Comparison of ENCODE assay signal across 1 cellular context in genomic region chr15:66851226-66852063, GRCh38.
TF ChIP-seq lines count a peak whose summit lies in the region.

No MANE protein-coding gene starts in this region.

TF ChIP-seq in K562, 482 proteins besides CTCF, POLR2A, EP300 and RAD21 (continued from another document and continues in another):
- peak; percentile 16 to 50; a peak in 3 of 4 replicates for TF ChIP-seq MNT (conservative IDR thresholded peaks at IDR 0.05)
- no peak for TF ChIP-seq ZNF263 (CRISPR knock-in tag; IDR thresholded peaks at IDR 0.05; ENCODE audit: borderline replicate concordance)
- no peak for TF ChIP-seq ZC3H4 (CRISPR knock-in tag; IDR thresholded peaks at IDR 0.05; ENCODE audit: borderline replicate concordance)
- TF ChIP-seq MTA2 (IDR thresholded peaks at IDR 0.05; ENCODE audit: low read depth): no peak
- TF ChIP-seq GABPA (tag; conservative IDR thresholded peaks at IDR 0.05; ENCODE audit: low read depth): no peak
- TF ChIP-seq SETDB1 (IDR thresholded peaks at IDR 0.05; ENCODE audit: low read length): no peak
- no peak for TF ChIP-seq ZNF551 (CRISPR knock-in tag; IDR thresholded peaks at IDR 0.05)
- no peak for TF ChIP-seq HNRNPL (IDR thresholded peaks at IDR 0.05; ENCODE audit: low read depth, low read length)
- TF ChIP-seq NFRKB (IDR thresholded peaks at IDR 0.05; ENCODE audit: low read depth): no peak
- TF ChIP-seq MIER1 (IDR thresholded peaks at IDR 0.05; ENCODE audit: low read depth): no peak
- TF ChIP-seq SRF (CRISPR knock-in tag; IDR thresholded peaks at IDR 0.05): no peak
- TF ChIP-seq ZNF717 (CRISPR knock-in tag; IDR thresholded peaks at IDR 0.05): no peak
- no peak for TF ChIP-seq ZNF395 (CRISPR knock-in tag; IDR thresholded peaks at IDR 0.05)
- TF ChIP-seq ZBTB43 (CRISPR knock-in tag; IDR thresholded peaks at IDR 0.05): no peak
- no peak for TF ChIP-seq HNRNPH1 (optimal IDR thresholded peaks at IDR 0.05; ENCODE audit: low read depth, low read length)
- TF ChIP-seq SMAD1 (IDR thresholded peaks at IDR 0.05; ENCODE audit: low read depth, low read length, partially characterized antibody): no peak
- no peak for TF ChIP-seq SNIP1 (IDR thresholded peaks at IDR 0.05; ENCODE audit: low read depth)
- TF ChIP-seq ZNF778 (CRISPR knock-in tag; IDR thresholded peaks at IDR 0.05): no peak
- no peak for TF ChIP-seq SRSF1 (IDR thresholded peaks at IDR 0.05; ENCODE audit: low read depth, low read length)
- no peak for TF ChIP-seq POLR3G (IDR thresholded peaks at IDR 0.05; ENCODE audit: extremely low read depth, insufficient read length, insufficient replicate concordance)
- TF ChIP-seq ZSCAN29 (IDR thresholded peaks at IDR 0.05): no peak
- TF ChIP-seq BMI1 (IDR thresholded peaks at IDR 0.05; ENCODE audit: low read length): no peak
- 0 out of 2 replicates have a peak, but pooled peaks have one; percentile 10 for TF ChIP-seq MGA (IDR thresholded peaks at IDR 0.05)
- no peak for TF ChIP-seq HNRNPLL (IDR thresholded peaks at IDR 0.05; ENCODE audit: low read depth, low read length, poor library complexity, severe bottlenecking)
- no peak for TF ChIP-seq EWSR1 (IDR thresholded peaks at IDR 0.05; ENCODE audit: borderline replicate concordance, low read depth, partially characterized antibody)
- no peak for TF ChIP-seq MEF2A (IDR thresholded peaks at IDR 0.05; ENCODE audit: control insufficient read depth, low read depth, low read length)
- no peak for TF ChIP-seq ATF1 (CRISPR knock-in tag; IDR thresholded peaks at IDR 0.05)
- peak; percentile 59 for TF ChIP-seq ATF1 (tag; IDR thresholded peaks at IDR 0.05)
- no peak for TF ChIP-seq GTF2B (IDR thresholded peaks at IDR 0.05; ENCODE audit: extremely low read depth, insufficient read length)
- no peak for TF ChIP-seq ZNF512 (tag; IDR thresholded peaks at IDR 0.05)
- TF ChIP-seq FOSL1 (tag; conservative IDR thresholded peaks at IDR 0.05): no peak
- no peak for TF ChIP-seq ILF3 (IDR thresholded peaks at IDR 0.05; ENCODE audit: borderline replicate concordance)
- TF ChIP-seq MLLT1 (IDR thresholded peaks at IDR 0.05): 0 out of 4 replicates have a peak, but pooled peaks of 1 of the 2 experiments have one; percentile 37
- no peak for TF ChIP-seq ZNF77 (CRISPR knock-in tag; IDR thresholded peaks at IDR 0.05)
- no peak for TF ChIP-seq ZNF316 (IDR thresholded peaks at IDR 0.05)
- TF ChIP-seq KDM1A (IDR thresholded peaks at IDR 0.05): no peak
- no peak for TF ChIP-seq ZNF274 (IDR thresholded peaks at IDR 0.05; ENCODE audit: borderline replicate concordance, low read depth, low read length)
- no peak for TF ChIP-seq XRCC3 (IDR thresholded peaks at IDR 0.05)
- no peak for TF ChIP-seq ZNF143 (CRISPR knock-in tag; IDR thresholded peaks at IDR 0.05)
- no peak for TF ChIP-seq RBBP5 (IDR thresholded peaks at IDR 0.05; ENCODE audit: borderline replicate concordance, insufficient read depth, low read length, poor library complexity, severe bottlenecking)
- no peak for TF ChIP-seq TGIF2 (CRISPR knock-in tag; IDR thresholded peaks at IDR 0.05)
- no peak for TF ChIP-seq BDP1 (IDR thresholded peaks at IDR 0.05; ENCODE audit: insufficient read depth, insufficient read length)
- TF ChIP-seq CCNT2 (IDR thresholded peaks at IDR 0.05; ENCODE audit: borderline replicate concordance, extremely low read depth, insufficient read length, low read depth, low read length): peak; percentile 33
- no peak for TF ChIP-seq HES1 (IDR thresholded peaks at IDR 0.05; ENCODE audit: low read depth)
- TF ChIP-seq ZFX (CRISPR knock-in tag; IDR thresholded peaks at IDR 0.05): 0 out of 2 replicates have a peak, but pooled peaks have one; percentile 30
- TF ChIP-seq CREB1 (IDR thresholded peaks at IDR 0.05): no peak
- TF ChIP-seq CREB1 (CRISPR knock-in tag; IDR thresholded peaks at IDR 0.05): peak; percentile 45; the same call in 1 of the 2 replicates
- no peak for TF ChIP-seq BRD9 (IDR thresholded peaks at IDR 0.05; ENCODE audit: low read depth, partially characterized antibody)
- no peak for TF ChIP-seq SNAPC5 (CRISPR knock-in tag; IDR thresholded peaks at IDR 0.05)
